ENCODE assay signal across 1 cellular context in genomic region chr5:55071413-55071812, GRCh38.
TF ChIP-seq lines count a peak whose summit lies in the region.

No MANE protein-coding gene starts in this region.

TF ChIP-seq in SK-N-SH, 30 proteins besides CTCF, POLR2A, EP300 and RAD21 (continued from another document):
- TF ChIP-seq YY1 (IDR thresholded peaks at IDR 0.05; ENCODE audit: low read depth), result no peak
- no peak for TF ChIP-seq TEAD4 (IDR thresholded peaks at IDR 0.05; ENCODE audit: borderline replicate concordance, insufficient read depth)
- TF ChIP-seq SMC3 (IDR thresholded peaks at IDR 0.05; ENCODE audit: low read depth, low read length), result no peak
- TF ChIP-seq FOSL2 (IDR thresholded peaks at IDR 0.05; ENCODE audit: borderline replicate concordance, low read depth), result no peak
- TF ChIP-seq CHD2 (IDR thresholded peaks at IDR 0.05; ENCODE audit: low read length, partially characterized antibody), result no peak
- no peak for TF ChIP-seq FOXM1 (IDR thresholded peaks at IDR 0.05; ENCODE audit: low read depth)
- TF ChIP-seq ZBTB33 (IDR thresholded peaks at IDR 0.05; ENCODE audit: borderline replicate concordance, low read depth), result no peak
- no peak for TF ChIP-seq NFIC (IDR thresholded peaks at IDR 0.05; ENCODE audit: borderline replicate concordance)
- TF ChIP-seq GABPA (IDR thresholded peaks at IDR 0.05; ENCODE audit: low read depth), result no peak
TF ChIP-seq in SK-N-SH: peak in this region for 0.
